Comparison of ENCODE assay signal across 23 cellular contexts in the genomic region with DNA sequence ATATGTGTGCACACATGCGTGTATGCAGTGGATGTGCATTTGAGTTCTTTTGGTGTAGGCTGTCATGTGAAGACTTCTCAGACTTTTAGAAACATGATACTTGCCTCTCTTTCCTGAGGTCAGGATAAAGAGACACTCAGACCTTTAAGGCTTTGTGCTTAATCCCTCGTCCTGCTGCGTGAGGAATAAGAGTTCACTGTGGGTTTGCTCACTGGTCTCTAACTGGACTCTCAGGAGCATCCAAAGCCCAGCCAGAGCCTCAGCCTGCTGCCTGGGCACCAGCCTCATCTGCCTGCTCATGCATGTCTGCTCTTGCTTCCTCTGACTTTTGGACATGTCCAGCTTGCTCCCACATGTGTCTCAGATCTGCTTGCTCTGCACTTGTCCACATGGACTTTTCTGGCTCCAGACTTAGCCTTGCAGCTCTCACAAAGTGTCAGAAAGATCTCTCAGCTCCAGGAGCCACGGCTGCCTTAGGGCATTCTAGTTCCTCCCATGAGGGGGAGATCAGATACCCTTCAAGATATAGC.
DNase-seq lines count a peak whose midpoint lies in the region; ATAC-seq, FAIRE-seq and TF ChIP-seq lines count a peak whose summit lies in the region.
"Had no signal": no experiment of that assay in that cellular context is flagged by ENCODE, and none has a peak within 500 bp of the region (broad histone marks: within the 10 kb centered on the region; RNA-seq: fewer than 3 reads in every experiment).

No MANE protein-coding gene starts in this region.

- TF ChIP-seq RAD21 in K562 (CRISPR knock-in tag; conservative IDR thresholded peaks at IDR 0.05 in 1 of 2, IDR thresholded peaks at IDR 0.05 in 1 of 2) = no peak

- POLR2A ChIA-PET in K562 (lab: Yijun Ruan, JAX) = no interaction called here

- WGBS in K562 (ENCODE audit: insufficient coverage, low coverage, missing lambda C conversion rate) = 55% methylated on average over 4 of the region's 4 CpGs

- H3K4me1 ChIP-seq in K562 (replicated peaks in 1 of 2; ENCODE audit: control insufficient read depth in 2 of 2, insufficient read depth in 2 of 2, low read length in 2 of 2) (peaks cover 0 to 11% of the 10 kb centered on the region in 2 experiments; a peak in 2 of 5 replicates), gastrocnemius medialis (no peaks in the 10 kb centered on the region)
- H3K4me1 ChIP-seq: HAP-1 had no signal

- no peaks in the 10 kb centered on the region for H3K4me1 Mint-ChIP-seq in neural crest cell
- H3K4me1 Mint-ChIP-seq: CD8-positive, alpha-beta memory T cell had no signal

- FAIRE-seq in K562 (lab: Jason Lieb, UNC) = no peak
- FAIRE-seq: GM19239, RCC 7860 had no signal

- DNase-seq in AG20443 (ENCODE audit: low spot score) (peak; percentile 26), K562 (ENCODE audit: extremely low read depth in 1 of 4, low spot score in 3 of 4) (no peak), glomerular visceral epithelial cell (ENCODE audit: extremely low spot score) (peak; percentile 14), neural crest cell (ENCODE audit: low read depth, low spot score) (no peak), H4 (ENCODE audit: low spot score) (no peak), gastrocnemius medialis (no peak)
- DNase-seq in stimulated activated CD4-positive, alpha-beta T cell treated with anti-CD3 and anti-CD28 coated beads, Interleukin-12 subunit alpha, Interleukin-12 subunit beta, amount 100 ng/mL, for 4 hours = no peak
- DNase-seq: CD8-positive, alpha-beta memory T cell; GDM1; KBM-7; NCI-H1092 treated with DMSO at 0.1 percent for 48 hours; NCI-H146; NCI-H2029; NCI-H226; NCI-H510A treated with DMSO at 0.1 percent for 48 hours; NCI-H774; OCI-M1 had no signal

- no peak overlapping the region for H3K9ac ChIP-seq in K562 (ENCODE audit: insufficient read depth in 1 of 2, low read depth in 2 of 2, low read length in 2 of 2)

- BruUV-seq in K562 (replicated peaks; lab: Mats Ljungman, UMichigan) = no TSS peak

- no peaks in the 10 kb centered on the region for H3K79me2 ChIP-seq in K562 (ENCODE audit: control insufficient read depth, insufficient read depth, low read length)

- intact Hi-C loops in K562 (cut with micrococcal nuclease) (no loop called here), gastrocnemius medialis (cut with DNase I; ENCODE audit: low total_unique reads) (no loop called here)

- H3K36me3 Mint-ChIP-seq in neural crest cell (ENCODE audit: low read depth) = peaks cover 9% of the 10 kb centered on the region

- H3K9me3 ChIP-seq in K562 (replicated peaks; ENCODE audit: control insufficient read depth, insufficient read depth, low read depth, low read length) = 0 out of 2 replicates have a peak, but pooled peaks cover 1% of the 10 kb centered on the region
- H3K9me3 ChIP-seq in gastrocnemius medialis = no peaks in the 10 kb centered on the region
- H3K9me3 ChIP-seq: HAP-1 had no signal

- H3K27ac ChIP-seq in K562 (ENCODE audit: extremely low read depth, low read depth, low read length) = no peak overlapping the region
- H3K27ac ChIP-seq in gastrocnemius medialis = no peak overlapping the region
- H3K27ac ChIP-seq: C4-2B had no signal

- no peak for TF ChIP-seq POLR2A in K562 (conservative IDR thresholded peaks at IDR 0.05)
- TF ChIP-seq POLR2A in gastrocnemius medialis (IDR thresholded peaks at IDR 0.05) = no peak

- in situ Hi-C loops in K562 (cut with MboI) = no loop called here
- in situ Hi-C loops in gastrocnemius medialis (cut with MboI; ENCODE audit: low sequenced_read_pairs in 4 of 4) = no loop called here

- H3K4me2 ChIP-seq in K562 (ENCODE audit: insufficient read depth, low read length) = no peak overlapping the region

- H2AFZ ChIP-seq in K562 (ENCODE audit: low read depth, low read length) = peak overlapping the region; percentile 18; the same call in 1 of the 2 replicates

- CTCF ChIA-PET in K562 (lab: Yijun Ruan, JAX; ENCODE audit: low intra/inter-chr PET ratio) = no interaction called here

- H3K27me3 ChIP-seq in K562 (ENCODE audit: control insufficient read depth in 2 of 2, insufficient read depth in 2 of 2, low read length in 2 of 2) = no peaks in the 10 kb centered on the region
- H3K27me3 ChIP-seq in gastrocnemius medialis = no peaks in the 10 kb centered on the region

- peak overlapping the region; percentile 59 for H3K27ac Mint-ChIP-seq in neural crest cell (ENCODE audit: unreplicated experiment)
- H3K27ac Mint-ChIP-seq: CD8-positive, alpha-beta memory T cell had no signal

- TF ChIP-seq CTCF in K562 (IDR thresholded peaks at IDR 0.05 in 2 of 3, conservative IDR thresholded peaks at IDR 0.05 in 1 of 3; ENCODE audit: insufficient read depth in 2 of 3, low read depth in 1 of 3, low read length in 3 of 3) = no peak
- TF ChIP-seq CTCF in neural crest cell (conservative IDR thresholded peaks at IDR 0.05) = no peak
- no peak for TF ChIP-seq CTCF in gastrocnemius medialis (IDR thresholded peaks at IDR 0.05 in 4 of 5, conservative IDR thresholded peaks at IDR 0.05 in 1 of 5)

- no peaks in the 10 kb centered on the region for H4K20me1 ChIP-seq in K562 (replicated peaks; ENCODE audit: control insufficient read depth, insufficient read depth, low read length)

- no peaks in the 10 kb centered on the region for H3K9me1 ChIP-seq in K562 (ENCODE audit: control insufficient read depth, insufficient read depth, low read length)

- peaks cover 8% of the 10 kb centered on the region for H3K9me3 Mint-ChIP-seq in neural crest cell

- H3K27me3 Mint-ChIP-seq in neural crest cell (ENCODE audit: low read depth) = no peaks in the 10 kb centered on the region

- no peak for TF ChIP-seq EP300 in K562 (IDR thresholded peaks at IDR 0.05; ENCODE audit: low read length)

- no peak overlapping the region for H3K4me3 ChIP-seq in K562
- no peak overlapping the region for H3K4me3 ChIP-seq in gastrocnemius medialis
- H3K4me3 ChIP-seq: HAP-1 had no signal

- no peak overlapping the region for H3K4me3 Mint-ChIP-seq in neural crest cell
- H3K4me3 Mint-ChIP-seq: CD8-positive, alpha-beta memory T cell had no signal

- no peak; the same call in 1 of the 3 replicates for ATAC-seq in K562
- no peak for ATAC-seq in GM21825 (IDR thresholded peaks at IDR 0.05; ENCODE audit: unreplicated experiment)
- ATAC-seq in gastrocnemius medialis = no peak
- ATAC-seq: Right ventricle myocardium inferior had no signal

- H3K36me3 ChIP-seq in K562 (ENCODE audit: control insufficient read depth, insufficient read depth, low read length) (no peaks in the 10 kb centered on the region), gastrocnemius medialis (no peaks in the 10 kb centered on the region)
- H3K36me3 ChIP-seq: HAP-1 had no signal

TF ChIP-seq in K562, 482 proteins besides CTCF, POLR2A, EP300 and RAD21:
- TF ChIP-seq HNRNPLL (IDR thresholded peaks at IDR 0.05; ENCODE audit: low read depth, low read length, poor library complexity, severe bottlenecking) = no peak

Comparison
In these comparisons a context has a peak if more than half of its experiments do, and no peak if none do; other contexts are left out.
1. DNase-seq: peak in AG20443 (single experiment) and glomerular visceral epithelial cell (single experiment); none in K562 (0 of 4), neural crest cell (single experiment), H4 (single experiment), stimulated activated CD4-positive, alpha-beta T cell treated with anti-CD3 and anti-CD28 coated beads, Interleukin-12 subunit alpha, Interleukin-12 subunit beta, amount 100 ng/mL, for 4 hours (single experiment) and gastrocnemius medialis (0 of 2).